In genomic region chr11:64304316-64305072, GRCh38 we compare ENCODE assay signal across 8 cellular contexts. TPM values are rescaled to one million over a fixed set of nuclear protein-coding genes. Genes with fewer than 3 reads are reported as not detected.
DNase-seq lines count a peak whose midpoint lies in the region; ATAC-seq and TF ChIP-seq lines count a peak whose summit lies in the region.

No MANE protein-coding gene starts in this region.

- H3K27ac Mint-ChIP-seq in GM23338 (peak overlapping the region; percentile 100), nephron (peak overlapping the region; percentile 69 to 97 (median 94))
- peak overlapping the region; percentile 95 for H3K27ac Mint-ChIP-seq in stimulated activated naive CD8-positive, alpha-beta T cell treated with anti-CD3 and anti-CD28 coated beads, Interleukin-15, Interleukin-2, amounts not matched to agents 100 ng/mL and 50 ng/mL, for 24 hours

- H3K36me3 Mint-ChIP-seq in GM23338 (ENCODE audit: low read depth) (peaks cover 10% of the 10 kb centered on the region; the same call in 2 of the 3 replicates), nephron (ENCODE audit: low read depth) (no peaks in the 10 kb centered on the region)
- peaks cover 20% of the 10 kb centered on the region for H3K36me3 Mint-ChIP-seq in stimulated activated naive CD8-positive, alpha-beta T cell treated with anti-CD3 and anti-CD28 coated beads, Interleukin-15, Interleukin-2, amounts not matched to agents 100 ng/mL and 50 ng/mL, for 24 hours (ENCODE audit: low read depth)

- H3K79me2 ChIP-seq in GM23338 (replicated peaks; ENCODE audit: insufficient read depth), result peaks cover 23% of the 10 kb centered on the region

- peak overlapping the region; percentile 80 for H3K4me3 ChIP-seq in GM23338
- peak overlapping the region; percentile 61 for H3K4me3 ChIP-seq in RWPE2 (ENCODE audit: severe bottlenecking)
- peak overlapping the region; percentile 78 for H3K4me3 ChIP-seq in fibroblast of the aortic adventitia (ENCODE audit: low read depth, low read length)

- H3K4me3 Mint-ChIP-seq in GM23338, result peak overlapping the region; percentile 90
- peak overlapping the region; percentile 93 to 94 (median 93) for H3K4me3 Mint-ChIP-seq in nephron
- H3K4me3 Mint-ChIP-seq in stimulated activated naive CD8-positive, alpha-beta T cell treated with anti-CD3 and anti-CD28 coated beads, Interleukin-15, Interleukin-2, amounts not matched to agents 100 ng/mL and 50 ng/mL, for 24 hours, result peak overlapping the region; percentile 88

- no peaks in the 10 kb centered on the region for H3K9me2 ChIP-seq in GM23338 (ENCODE audit: insufficient read depth)

- no peaks in the 10 kb centered on the region for H3K9me3 ChIP-seq in RWPE2 (ENCODE audit: severe bottlenecking)

- peak overlapping the region; percentile 96 for H3K4me2 ChIP-seq in GM23338

- no peaks in the 10 kb centered on the region; the same call in 2 of the 3 replicates for H3K9me3 Mint-ChIP-seq in GM23338
- H3K9me3 Mint-ChIP-seq in nephron, result no peaks in the 10 kb centered on the region
- H3K9me3 Mint-ChIP-seq in stimulated activated naive CD8-positive, alpha-beta T cell treated with anti-CD3 and anti-CD28 coated beads, Interleukin-15, Interleukin-2, amounts not matched to agents 100 ng/mL and 50 ng/mL, for 24 hours, result no peaks in the 10 kb centered on the region

- H3K27me3 Mint-ChIP-seq in GM23338 (ENCODE audit: insufficient read depth, low read depth, poor library complexity), result peaks cover 44% of the 10 kb centered on the region
- peaks cover 49% of the 10 kb centered on the region for H3K27me3 Mint-ChIP-seq in nephron (ENCODE audit: low read depth)
- H3K27me3 Mint-ChIP-seq in stimulated activated naive CD8-positive, alpha-beta T cell treated with anti-CD3 and anti-CD28 coated beads, Interleukin-15, Interleukin-2, amounts not matched to agents 100 ng/mL and 50 ng/mL, for 24 hours, result peaks cover 16% of the 10 kb centered on the region

- H2AFZ ChIP-seq in GM23338, result 0 out of 2 replicates have a peak overlapping the region, but pooled peaks have one; percentile 77

- H3K27ac ChIP-seq in GM23338 (ENCODE audit: low read depth), result peak overlapping the region; percentile 99
- peak overlapping the region; percentile 86 for H3K27ac ChIP-seq in RWPE2 (ENCODE audit: poor library complexity, severe bottlenecking)

- H4K20me1 ChIP-seq in GM23338 (replicated peaks; ENCODE audit: insufficient read depth), result peaks cover 3% of the 10 kb centered on the region; the same call in 1 of the 2 replicates

- no peaks in the 10 kb centered on the region for H3K36me3 ChIP-seq in GM23338 (ENCODE audit: insufficient read depth)
- H3K36me3 ChIP-seq in RWPE2 (ENCODE audit: low read depth), result peaks cover 10% of the 10 kb centered on the region; the same call in 1 of the 2 replicates

- peak; percentile 92 for DNase-seq in EL
- DNase-seq in GM23338 (ENCODE audit: low spot score), result peak; percentile 99
- DNase-seq in LoVo (ENCODE audit: low spot score), result peak; percentile 86
- DNase-seq in RWPE2 (ENCODE audit: low spot score), result peak; percentile 87
- peak; percentile 89 for DNase-seq in activated T-helper 9 cell treated with anti-CD3 and anti-CD28 coated beads, Interleukin-2, amount 50 U/mL, for 16 hours (ENCODE audit: low read depth)
- peak; percentile 90 for DNase-seq in fibroblast of the aortic adventitia (ENCODE audit: low read depth)

- peaks cover 17% of the 10 kb centered on the region for H3K4me1 Mint-ChIP-seq in GM23338
- peaks cover 26% of the 10 kb centered on the region for H3K4me1 Mint-ChIP-seq in nephron
- H3K4me1 Mint-ChIP-seq in stimulated activated naive CD8-positive, alpha-beta T cell treated with anti-CD3 and anti-CD28 coated beads, Interleukin-15, Interleukin-2, amounts not matched to agents 100 ng/mL and 50 ng/mL, for 24 hours (ENCODE audit: low read depth), result peaks cover 42% of the 10 kb centered on the region

- TF ChIP-seq CTCF in GM23338 (conservative IDR thresholded peaks at IDR 0.05; ENCODE audit: low read depth in 2 of 2) (peak; percentile 94 to 95), RWPE2 (IDR thresholded peaks at IDR 0.05; ENCODE audit: poor library complexity, severe bottlenecking) (peak; percentile 86), fibroblast of the aortic adventitia (IDR thresholded peaks at IDR 0.05; ENCODE audit: insufficient read depth, low read length) (peak; percentile 84), nephron (IDR thresholded peaks at IDR 0.05; ENCODE audit: unreplicated experiment in 3 of 3) (peak; percentile 83 to 86 (median 86))

- ATAC-seq in GM23338, result peak; percentile 57
- peak; percentile 47 for ATAC-seq in RWPE2 (ENCODE audit: low read depth)

- peaks cover 13% of the 10 kb centered on the region; the same call in 1 of the 2 replicates for H3K4me1 ChIP-seq in GM23338 (ENCODE audit: insufficient read depth)
- H3K4me1 ChIP-seq in RWPE2 (ENCODE audit: insufficient read depth, poor library complexity, severe bottlenecking), result no peaks in the 10 kb centered on the region

- peaks cover 13% of the 10 kb centered on the region for H3F3A ChIP-seq in GM23338 (replicated peaks; ENCODE audit: low read depth)

- peaks cover 39% of the 10 kb centered on the region for H3K27me3 ChIP-seq in GM23338 (ENCODE audit: insufficient read depth)
- H3K27me3 ChIP-seq in RWPE2 (ENCODE audit: insufficient read depth, poor library complexity, severe bottlenecking), result peaks cover 14% of the 10 kb centered on the region

RNA-seq across cellular contexts. Expression of gene ESRRA, which starts 0.8 kb away (rescaled TPM):
- total RNA-seq in GM23338 (2014; rRNA removed; shearing (Covaris generic)), result 50.1 and 55.1 TPM in 2 replicates
- 13.7 and 15.7 TPM in 2 replicates for polyA plus RNA-seq in GM23338 (2016; fragmentation: Nextera tagmentation; extraction: Ambion mirVana)
- total RNA-seq in fibroblast of the aortic adventitia (ENCODE audit: low replicate concordance), result 21.6 and 45.2 TPM in 2 replicates

RNA-seq across cellular contexts. Expression of gene CATSPERZ, which starts 4.3 kb away (rescaled TPM):
- not detected in 2 replicates for total RNA-seq in GM23338 (2014; rRNA removed; shearing (Covaris generic))
- polyA plus RNA-seq in GM23338 (2016; fragmentation: Nextera tagmentation; extraction: Ambion mirVana), result 0.99 and 1.8 TPM in 2 replicates
- total RNA-seq in fibroblast of the aortic adventitia (ENCODE audit: low replicate concordance), result not detected in 2 replicates

RNA-seq across cellular contexts. Expression of gene TRMT112, which starts 12.9 kb away (rescaled TPM):
- 298 and 349 TPM in 2 replicates for total RNA-seq in GM23338 (2014; rRNA removed; shearing (Covaris generic))
- 927 and 1,003 TPM in 2 replicates for polyA plus RNA-seq in GM23338 (2016; fragmentation: Nextera tagmentation; extraction: Ambion mirVana)
- total RNA-seq in fibroblast of the aortic adventitia (ENCODE audit: low replicate concordance), result 177 and 274 TPM in 2 replicates

RNA-seq across cellular contexts. Expression of gene KCNK4, which starts 13.4 kb away (rescaled TPM):
- total RNA-seq in GM23338 (2014; rRNA removed; shearing (Covaris generic)), result 1.0 TPM in 1 of 2 replicates, not detected in the other
- not detected in 2 replicates for polyA plus RNA-seq in GM23338 (2016; fragmentation: Nextera tagmentation; extraction: Ambion mirVana)
- total RNA-seq in fibroblast of the aortic adventitia (ENCODE audit: low replicate concordance), result not detected in 2 replicates

RNA-seq across cellular contexts. Expression of gene PRDX5, which starts 13.4 kb away (rescaled TPM):
- total RNA-seq in GM23338 (2014; rRNA removed; shearing (Covaris generic)), result 202 and 212 TPM in 2 replicates
- polyA plus RNA-seq in GM23338 (2016; fragmentation: Nextera tagmentation; extraction: Ambion mirVana), result 300 and 312 TPM in 2 replicates
- 257 and 510 TPM in 2 replicates for total RNA-seq in fibroblast of the aortic adventitia (ENCODE audit: low replicate concordance)

Comparison
In these comparisons a context has a peak if more than half of its experiments do, and no peak if none do; other contexts are left out.
1. Peak in every context shown above with its lines: DNase-seq, ATAC-seq, H3K4me3 ChIP-seq and H3K27ac ChIP-seq.